Comparison of ENCODE assay signal across 20 cellular contexts in the genomic region with DNA sequence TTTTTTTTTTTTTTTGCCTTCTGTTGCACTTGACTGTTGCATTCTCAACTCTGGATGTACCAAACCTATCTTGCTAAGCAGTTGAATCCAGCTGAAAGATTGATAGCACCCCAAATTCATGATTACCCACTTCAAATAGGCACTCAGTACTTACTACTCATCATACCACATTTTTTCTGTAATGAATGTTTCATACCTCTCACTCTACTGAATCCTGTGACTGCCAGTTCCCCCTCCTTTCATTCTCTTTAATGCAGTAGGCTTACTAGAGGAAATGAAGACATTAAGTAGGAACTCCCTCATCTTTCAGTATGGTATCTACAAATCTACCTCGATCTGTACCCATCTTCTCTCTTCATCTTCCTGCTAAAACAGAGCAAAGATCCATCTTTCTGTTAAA.
"Had no signal": no experiment of that assay in that cellular context is flagged by ENCODE, and none has a peak within 500 bp of the region (broad histone marks: within the 10 kb centered on the region; RNA-seq: fewer than 3 reads in every experiment).

No MANE protein-coding gene starts in this region.

- H3K27ac ChIP-seq: esophagus squamous epithelium, left ventricle myocardium inferior, lower lobe of right lung, ovary, tibial artery, upper lobe of left lung, uterus had no signal

- H3K36me3 Mint-ChIP-seq: memory B cell, natural killer cell had no signal

- H3K4me1 Mint-ChIP-seq: memory B cell, mesothelial cell of epicardium had no signal

- H3K27ac Mint-ChIP-seq: memory B cell, mesothelial cell of epicardium, natural killer cell, progenitor cell of endocrine pancreas had no signal

- H3K27me3 ChIP-seq: esophagus squamous epithelium, ovary, tibial artery, upper lobe of left lung, uterus had no signal

- ATAC-seq: left cardiac atrium, lower lobe of right lung, natural killer cell, right cardiac atrium had no signal

- H3K9me3 Mint-ChIP-seq: memory B cell, mesothelial cell of epicardium, natural killer cell, neural crest cell had no signal

- H3K4me3 Mint-ChIP-seq: memory B cell, mesothelial cell of epicardium, natural killer cell, neural crest cell had no signal

- DNase-seq: effector memory CD4-positive, alpha-beta T cell; esophagus squamous epithelium; foreskin fibroblast; kidney; left cardiac atrium; left ventricle myocardium inferior; lower lobe of right lung; natural killer cell; ovary; right cardiac atrium; small intestine; stimulated activated CD4-positive, alpha-beta T cell treated with anti-CD3 and anti-CD28 coated beads, Interleukin-12 subunit alpha, Interleukin-12 subunit beta, amount 100 ng/mL, for 4 hours; stimulated activated naive CD4-positive, alpha-beta T cell treated with Interleukin-2 at 50 U/mL for 16 hours; tibial artery; upper lobe of left lung; uterus had no signal

- H3K27me3 Mint-ChIP-seq: memory B cell, progenitor cell of endocrine pancreas had no signal

- H3K4me1 ChIP-seq: lower lobe of right lung, uterus had no signal
